ENCODE assay signal across 17 cellular contexts in the genomic region with DNA sequence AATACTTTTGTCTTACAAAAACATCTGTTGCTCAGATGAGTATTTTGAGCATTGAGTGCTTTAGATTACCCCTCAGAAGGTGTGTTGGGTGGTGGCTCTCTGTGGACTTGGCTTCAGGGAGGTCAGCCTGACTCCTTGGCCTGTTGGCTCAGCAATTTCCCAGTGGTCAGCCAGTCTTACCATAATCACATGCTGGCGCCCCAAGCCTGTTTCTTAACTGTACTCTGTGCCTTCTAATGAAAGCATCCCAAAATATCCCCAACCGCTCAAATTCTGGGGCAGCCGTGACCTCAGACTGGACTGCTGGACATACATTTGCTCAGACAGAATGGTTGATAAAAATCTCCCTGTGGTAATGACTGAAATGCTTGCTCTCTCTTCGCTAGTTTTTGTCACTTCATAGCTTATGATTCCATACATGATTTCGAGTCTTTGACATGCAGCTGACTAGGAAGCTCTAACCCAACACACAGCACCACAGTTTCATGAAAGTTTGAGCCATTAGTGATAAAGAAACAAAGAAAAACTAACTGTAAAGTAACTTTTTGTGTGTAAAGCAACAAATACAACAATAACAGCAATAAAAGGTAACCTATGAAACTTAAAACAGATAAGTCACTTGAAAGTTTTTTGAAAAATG.
DNase-seq lines count a peak whose midpoint lies in the region; ATAC-seq and TF ChIP-seq lines count a peak whose summit lies in the region.
"Had no signal": no experiment of that assay in that cellular context is flagged by ENCODE, and none has a peak within 500 bp of the region (broad histone marks: within the 10 kb centered on the region; RNA-seq: fewer than 3 reads in every experiment).

No MANE protein-coding gene starts in this region.

- no peak for TF ChIP-seq CTCF in mammary epithelial cell (conservative IDR thresholded peaks at IDR 0.05 in 1 of 2, IDR thresholded peaks at IDR 0.05 in 1 of 2; ENCODE audit: extremely low read depth in 1 of 2, insufficient read depth in 1 of 2, low read depth in 1 of 2, low read length in 2 of 2)

- BruUV-seq in mammary epithelial cell (replicated peaks; lab: Mats Ljungman, UMichigan): no TSS peak

- no peaks in the 10 kb centered on the region for H3K36me3 ChIP-seq in GM23248 (ENCODE audit: low read depth)
- no peaks in the 10 kb centered on the region for H3K36me3 ChIP-seq in mammary epithelial cell (ENCODE audit: insufficient read depth, low read length)
- H3K36me3 ChIP-seq: neural progenitor cell, upper lobe of right lung had no signal

- ATAC-seq in right cardiac atrium (no peak), left cardiac atrium (no peak), HG03571 (IDR thresholded peaks at IDR 0.05; ENCODE audit: unreplicated experiment) (peak; percentile 45)
- ATAC-seq: upper lobe of right lung had no signal

- H3K79me2 ChIP-seq in GM23248 (ENCODE audit: insufficient read depth): no peaks in the 10 kb centered on the region
- H3K79me2 ChIP-seq in mammary epithelial cell (ENCODE audit: insufficient read depth, low read length): no peaks in the 10 kb centered on the region

- no peak overlapping the region for H3K4me2 ChIP-seq in GM23248 (ENCODE audit: unreplicated experiment)
- no peak overlapping the region for H3K4me2 ChIP-seq in mammary epithelial cell (ENCODE audit: insufficient read depth, low read depth, low read length)
- H3K4me2 ChIP-seq: neural progenitor cell had no signal

- H3K27me3 ChIP-seq in right cardiac atrium (ENCODE audit: control insufficient read depth, insufficient read depth) (no peaks in the 10 kb centered on the region), GM23248 (replicated peaks; ENCODE audit: insufficient read depth) (no peaks in the 10 kb centered on the region), mammary epithelial cell (ENCODE audit: insufficient read depth, low read length) (peaks cover 3% of the 10 kb centered on the region)
- H3K27me3 ChIP-seq: neural progenitor cell, upper lobe of right lung had no signal

- H3K27ac ChIP-seq in right cardiac atrium (ENCODE audit: low read length): no peak overlapping the region
- no peak overlapping the region for H3K27ac ChIP-seq in substantia nigra (ENCODE audit: low read depth, low read length, poor library complexity, severe bottlenecking)
- no peak overlapping the region for H3K27ac ChIP-seq in GM23248
- H3K27ac ChIP-seq in mammary epithelial cell (ENCODE audit: insufficient read depth, low read depth, low read length): no peak overlapping the region
- H3K27ac ChIP-seq: neural progenitor cell, upper lobe of right lung had no signal

- intact Hi-C loops in right cardiac atrium (cut with DNase I) (no loop called here), left cardiac atrium (cut with DNase I) (no loop called here), head of caudate nucleus (cut with DNase I) (no loop called here), mammary epithelial cell (cut with micrococcal nuclease) (no loop called here)

- in situ Hi-C loops in GM23248 (cut with MboI) (no loop called here), mammary epithelial cell (cut with MboI; ENCODE audit: low sequenced_read_pairs in 2 of 2) (no loop called here)

- H3K4me1 ChIP-seq in right cardiac atrium (ENCODE audit: control insufficient read depth, insufficient read depth, low read length): no peaks in the 10 kb centered on the region
- no peaks in the 10 kb centered on the region for H3K4me1 ChIP-seq in GM23248 (ENCODE audit: insufficient read depth)
- no peaks in the 10 kb centered on the region for H3K4me1 ChIP-seq in mammary epithelial cell (ENCODE audit: insufficient read depth, low read length)
- H3K4me1 ChIP-seq: upper lobe of right lung had no signal

- dilution Hi-C loops in mammary epithelial cell (cut with HindIII; ENCODE audit: low sequenced_read_pairs): no loop called here

- H3K9me3 ChIP-seq in right cardiac atrium (ENCODE audit: control insufficient read depth, low read length) (no peaks in the 10 kb centered on the region), GM23248 (ENCODE audit: low read depth) (no peaks in the 10 kb centered on the region), mammary epithelial cell (replicated peaks; ENCODE audit: insufficient read depth, low read length) (no peaks in the 10 kb centered on the region)
- H3K9me3 ChIP-seq: upper lobe of right lung had no signal

- H2AFZ ChIP-seq in GM23248 (no peak overlapping the region), mammary epithelial cell (ENCODE audit: low read depth, low read length) (no peak overlapping the region)
- H2AFZ ChIP-seq: neural progenitor cell had no signal

- H3K9ac ChIP-seq in GM23248 (no peak overlapping the region), mammary epithelial cell (ENCODE audit: insufficient read depth, low read length) (no peak overlapping the region)
- H3K9ac ChIP-seq: neural progenitor cell had no signal

- no peaks in the 10 kb centered on the region for H3K9me2 ChIP-seq in GM23248 (ENCODE audit: insufficient read depth)

- no peaks in the 10 kb centered on the region for H3F3A ChIP-seq in GM23248 (ENCODE audit: insufficient read depth)

- H4K20me1 ChIP-seq in GM23248 (ENCODE audit: insufficient read depth) (no peaks in the 10 kb centered on the region), mammary epithelial cell (ENCODE audit: insufficient read depth, low read length) (no peaks in the 10 kb centered on the region)

- 93% methylated on average over 5 of the region's 5 CpGs for WGBS in right cardiac atrium
- WGBS in GM23248 (ENCODE audit: low coverage in 1 of 2, low lambda C conversion rate in 2 of 2, missing lambda C conversion rate in 2 of 2), 2 experiments: 87 to 89% methylated on average over 5 of the region's 5 CpGs
- 85% methylated on average over 5 of the region's 5 CpGs for WGBS in mammary epithelial cell (ENCODE audit: low coverage, missing lambda C conversion rate)

- H3K4me3 ChIP-seq in right cardiac atrium (ENCODE audit: low read length) (no peak overlapping the region), GM23248 (no peak overlapping the region), mammary epithelial cell (replicated peaks in 1 of 3; ENCODE audit: insufficient read depth in 1 of 3, low read depth in 2 of 3, low read length in 3 of 3) (no peak overlapping the region)
- H3K4me3 ChIP-seq: neural progenitor cell, upper lobe of right lung had no signal

- CTCF ChIA-PET in mammary epithelial cell (lab: Charles Lee; ENCODE audit: low non-redundant PET): no interaction called here

- DNase-seq in right cardiac atrium (peak in 2 of 3 donors; percentile 8 to 11), left cardiac atrium (no peak), head of caudate nucleus (peak in 33 of 42 donors; percentile 6 to 63 (median 32)), substantia nigra (lab: John Stamatoyannopoulos, UW) (peak in 25 of 49 donors; percentile 0 to 58 (median 10)), GM23248 (no peak), GM19238 (ENCODE audit: insufficient read length, low spot score) (no peak), mammary epithelial cell (no peak)
- DNase-seq: 8988T; activated CD4-positive, alpha-beta memory T cell treated with anti-CD3 and anti-CD28 coated beads for 36 hours; CD4-positive, alpha-beta memory T cell; MV-4-11; SHP77 treated with DMSO at 0.1 percent for 48 hours; stimulated activated naive CD4-positive, alpha-beta T cell treated with Interleukin-2 at 50 U/mL for 16 hours; T-helper 9 cell; upper lobe of right lung had no signal

Comparison
In these comparisons a context has a peak if more than half of its experiments do, and no peak if none do; other contexts are left out.
1. DNase-seq: peak in right cardiac atrium (2 of 3), head of caudate nucleus (33 of 42) and substantia nigra (25 of 49); none in left cardiac atrium (single experiment), GM23248 (single experiment), GM19238 (single experiment) and mammary epithelial cell (single experiment).